8 cellular contexts compared by ENCODE assay signal in the genomic region with DNA sequence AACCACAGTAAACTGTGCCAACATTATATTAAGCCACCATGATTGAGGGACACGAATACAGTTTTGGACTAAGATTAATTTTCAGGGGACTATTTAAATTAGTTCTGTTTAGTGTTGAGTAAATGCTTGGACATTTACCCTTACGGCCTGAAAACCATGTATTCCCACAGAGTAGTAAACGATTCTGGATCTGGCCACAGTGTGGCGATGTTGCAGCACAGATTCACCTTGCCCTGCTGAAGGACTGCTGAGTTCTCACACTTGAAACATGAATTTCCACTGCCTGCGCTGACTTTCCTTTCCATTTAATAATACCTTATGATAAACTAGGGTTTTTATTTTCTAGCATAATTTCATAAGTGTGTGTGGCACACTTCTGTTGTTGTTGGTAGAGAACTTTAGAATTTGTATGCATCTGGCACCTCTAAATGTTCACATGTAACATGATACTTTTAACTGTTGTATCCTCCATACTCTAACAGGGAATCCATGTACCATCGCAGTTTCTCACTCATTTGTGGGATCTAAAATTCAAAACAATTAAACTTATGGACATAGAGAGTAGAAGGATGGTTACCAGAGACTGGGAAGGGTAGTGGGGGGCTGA. TPM values are rescaled to one million over a fixed set of nuclear protein-coding genes. Genes with fewer than 3 reads are reported as not detected.
DNase-seq lines count a peak whose midpoint lies in the region; ATAC-seq lines count a peak whose summit lies in the region.

No MANE protein-coding gene starts in this region.

- H4K8ac ChIP-seq in mesendoderm (ENCODE audit: low read depth, low read length), result no peak overlapping the region

- no peak overlapping the region for H3K4ac ChIP-seq in mesendoderm (ENCODE audit: low read depth, low read length)

- H3K79me1 ChIP-seq in mesendoderm (ENCODE audit: low read length), result no peaks in the 10 kb centered on the region

- H3K56ac ChIP-seq in mesendoderm (ENCODE audit: low read length), result no peak overlapping the region

- ATAC-seq in GM18873 (IDR thresholded peaks at IDR 0.05; ENCODE audit: low FRiP score, unreplicated experiment), result peak; percentile 94
- ATAC-seq in HG03064 (IDR thresholded peaks at IDR 0.05; ENCODE audit: low read depth, unreplicated experiment), result peak; percentile 91

- no peak overlapping the region for H3K4me3 ChIP-seq in mesendoderm (ENCODE audit: low read length)

- H3K18ac ChIP-seq in mesendoderm (ENCODE audit: low read length), result no peak overlapping the region

- no peaks in the 10 kb centered on the region for H3K79me2 ChIP-seq in mesendoderm (ENCODE audit: control insufficient read depth, insufficient read depth, low read length)

- H2BK120ac ChIP-seq in mesendoderm (ENCODE audit: low read depth, low read length), result no peak overlapping the region

- no peak overlapping the region for H3K27ac ChIP-seq in mesendoderm (ENCODE audit: low read depth, low read length)

- no CpG with 5 or more reads among the region's 6 CpGs for WGBS in mesendoderm (ENCODE audit: extremely low coverage, insufficient coverage, low lambda C conversion rate)

- no peak overlapping the region for H3K23ac ChIP-seq in mesendoderm (ENCODE audit: low read length)

- H2BK5ac ChIP-seq in mesendoderm (ENCODE audit: low read length), result no peak overlapping the region

- DNase-seq in C1 segment of cervical spinal cord (lab: John Stamatoyannopoulos, UW), result peak in 10 of 14 donors; percentile 12 to 47 (median 24)
- peak; percentile 54 for DNase-seq in NCI-H2227 (lab: John Stamatoyannopoulos, UW; ENCODE audit: unreplicated experiment)
- peak; percentile 5 to 19 for DNase-seq in activated CD4-positive, alpha-beta T cell treated with anti-CD3 and anti-CD28 coated beads for 4 hours
- DNase-seq in effector CD4-positive, alpha-beta T cell, result peak; percentile 4
- peak; percentile 68 for DNase-seq in mesendoderm
- peak; percentile 24 for DNase-seq in stimulated activated naive CD4-positive, alpha-beta T cell treated with Interleukin-2 at 50 U/mL for 16 hours (lab: John Stamatoyannopoulos, UW)

- no peak overlapping the region for H3K9ac ChIP-seq in mesendoderm (ENCODE audit: low read length)

- H2AK5ac ChIP-seq in mesendoderm (ENCODE audit: low read length), result no peak overlapping the region

- H3K36me3 ChIP-seq in mesendoderm (ENCODE audit: control insufficient read depth, insufficient read depth, low read length), result no peaks in the 10 kb centered on the region

- no peak overlapping the region for H2BK15ac ChIP-seq in mesendoderm (replicated peaks; ENCODE audit: low read depth)

- no peaks in the 10 kb centered on the region for H3K27me3 ChIP-seq in mesendoderm (ENCODE audit: insufficient read depth, low read length, poor library complexity)

- H4K5ac ChIP-seq in mesendoderm (ENCODE audit: low read length), result no peak overlapping the region

- H3K4me2 ChIP-seq in mesendoderm (ENCODE audit: low read length), result no peak overlapping the region

- H3K4me1 ChIP-seq in mesendoderm (ENCODE audit: control insufficient read depth, low read depth, low read length), result no peaks in the 10 kb centered on the region

RNA-seq across cellular contexts. Expression of gene C3orf38, which starts 53.9 kb away (rescaled TPM):
- polyA plus RNA-seq in mesendoderm (2013, experiment 1 of 2), result 21.7 TPM
- polyA plus RNA-seq in mesendoderm (2013, experiment 2 of 2), result 22.6 TPM

Comparison
In these comparisons a context has a peak if more than half of its experiments do, and no peak if none do; other contexts are left out.
1. DNase-seq: peak in every context shown above with its lines; median percentile 68 in mesendoderm; 54 in NCI-H2227; 24 in C1 segment of cervical spinal cord; 24 in stimulated activated naive CD4-positive, alpha-beta T cell treated with Interleukin-2 at 50 U/mL for 16 hours; 12 in activated CD4-positive, alpha-beta T cell treated with anti-CD3 and anti-CD28 coated beads for 4 hours; 4 in effector CD4-positive, alpha-beta T cell.